19 cellular contexts compared by ENCODE assay signal in genomic region chr18:76997951-76998808, GRCh38.
"Had no signal": no experiment of that assay in that cellular context is flagged by ENCODE, and none has a peak within 500 bp of the region (broad histone marks: within the 10 kb centered on the region; RNA-seq: fewer than 3 reads in every experiment).

No MANE protein-coding gene starts in this region.

- H3K27me3 ChIP-seq: thyroid gland had no signal

- ATAC-seq: activated CD4-positive, alpha-beta T cell treated with anti-CD3 and anti-CD28 coated beads for 36 hours; natural killer cell; right cardiac atrium; T-helper 17 cell had no signal

- H3K4me1 ChIP-seq: left ventricle myocardium inferior had no signal

- H3K36me3 Mint-ChIP-seq: brain, natural killer cell had no signal

- H3K9me3 ChIP-seq: thyroid gland had no signal

- H3K36me3 ChIP-seq: left ventricle myocardium inferior, thyroid gland had no signal

- H3K27me3 Mint-ChIP-seq: activated B cell treated with CpG ODN at 0.5 μM for 24 hours; activated CD4-positive, alpha-beta T cell treated with anti-CD3 and anti-CD28 coated beads for 36 hours; brain; stimulated activated naive CD8-positive, alpha-beta T cell treated with anti-CD3 and anti-CD28 coated beads, Interleukin-15, Interleukin-2, amounts not matched to agents 100 ng/mL and 50 ng/mL, for 24 hours; T-helper 17 cell had no signal

- H3K27ac ChIP-seq: left ventricle myocardium inferior, parathyroid adenoma, thyroid gland had no signal

- DNase-seq: activated B cell treated with CpG ODN at 0.5 μM for 24 hours; activated CD4-positive, alpha-beta T cell treated with anti-CD3 and anti-CD28 coated beads for 36 hours; activated CD4-positive, alpha-beta T cell treated with anti-CD3 and anti-CD28 coated beads, Interleukin-2, amount 50 U/mL, for 48 hours; activated effector memory CD4-positive, alpha-beta T cell treated with anti-CD3 and anti-CD28 coated beads, Interleukin-2, amount 50 U/mL, for 16 hours; activated naive CD4-positive, alpha-beta T cell treated with anti-CD3 and anti-CD28 coated beads, Interleukin-2, amount 50 U/mL, for 16 hours; anterior cingulate cortex; left ventricle myocardium inferior; mammary epithelial cell; midbrain; natural killer cell; stimulated activated CD4-positive, alpha-beta T cell treated with anti-CD3 and anti-CD28 coated beads, Interleukin-4, amount 100 ng/mL, for 24 hours; substantia nigra; SW 1271; T-helper 17 cell; thyroid gland had no signal

- H3K4me3 ChIP-seq: left ventricle myocardium inferior, thyroid gland had no signal

- H3K4me3 Mint-ChIP-seq: activated B cell treated with CpG ODN at 0.5 μM for 24 hours; activated CD4-positive, alpha-beta T cell treated with anti-CD3 and anti-CD28 coated beads for 36 hours; brain; natural killer cell; stimulated activated naive CD8-positive, alpha-beta T cell treated with anti-CD3 and anti-CD28 coated beads, Interleukin-15, Interleukin-2, amounts not matched to agents 100 ng/mL and 50 ng/mL, for 24 hours; T-helper 17 cell had no signal

- H3K27ac Mint-ChIP-seq: activated B cell treated with CpG ODN at 0.5 μM for 24 hours; activated CD4-positive, alpha-beta T cell treated with anti-CD3 and anti-CD28 coated beads for 36 hours; natural killer cell; stimulated activated naive CD8-positive, alpha-beta T cell treated with anti-CD3 and anti-CD28 coated beads, Interleukin-15, Interleukin-2, amounts not matched to agents 100 ng/mL and 50 ng/mL, for 24 hours; T-helper 17 cell had no signal

- H3K9me3 Mint-ChIP-seq: activated B cell treated with CpG ODN at 0.5 μM for 24 hours; natural killer cell; stimulated activated naive CD8-positive, alpha-beta T cell treated with anti-CD3 and anti-CD28 coated beads, Interleukin-15, Interleukin-2, amounts not matched to agents 100 ng/mL and 50 ng/mL, for 24 hours had no signal
